8 cellular contexts compared by ENCODE assay signal in genomic region chr1:201740609-201741231, GRCh38.
DNase-seq lines count a peak whose midpoint lies in the region; ATAC-seq and TF ChIP-seq lines count a peak whose summit lies in the region.

No MANE protein-coding gene starts in this region.

- POLR2A ChIA-PET in CD8-positive, alpha-beta memory T cell (lab: Charles Lee) = interaction anchor here (0.6 kb wide), 1 partner anchor 10 kb away, joined by 5 read pairs; no protein-coding TSS in a partner anchor
- POLR2A ChIA-PET in RWPE1 (lab: Yijun Ruan, JAX; ENCODE audit: low non-redundant PET) = no interaction called here

- peak overlapping the region; percentile 88 to 94 (median 92) for H3K4me3 Mint-ChIP-seq in CD8-positive, alpha-beta memory T cell

- no peaks in the 10 kb centered on the region for H3K36me3 ChIP-seq in CD8-positive, alpha-beta memory T cell (ENCODE audit: insufficient read depth, low read length)

- peaks cover 0 to 5% (median 0%) of the 10 kb centered on the region in 3 donors for H3K36me3 Mint-ChIP-seq in CD8-positive, alpha-beta memory T cell

- peaks cover 9% of the 10 kb centered on the region for H3K4me1 ChIP-seq in CD8-positive, alpha-beta memory T cell (ENCODE audit: insufficient read depth, low read length)

- peak overlapping the region; percentile 47 for H3K4me3 ChIP-seq in CD8-positive, alpha-beta memory T cell (ENCODE audit: low read length)
- H3K4me3 ChIP-seq in fibroblast of mammary gland (ENCODE audit: control insufficient read depth, low read depth, low read length) = peak overlapping the region; percentile 45

- H3K9me3 Mint-ChIP-seq in CD8-positive, alpha-beta memory T cell = no peaks in the 10 kb centered on the region

- DNase-seq in CD8-positive, alpha-beta memory T cell = peak in 1 of 5 donors; percentile 3
- DNase-seq in RWPE1 (ENCODE audit: low spot score) (no peak), fibroblast of mammary gland (ENCODE audit: low read depth) (no peak), omental fat pad (ENCODE audit: low spot score) (no peak), HuH-7.5 (ENCODE audit: low spot score) (no peak)

- H3K4me1 Mint-ChIP-seq in CD8-positive, alpha-beta memory T cell = peaks cover 21 to 36% (median 24%) of the 10 kb centered on the region in 3 donors

- TF ChIP-seq CTCF in RWPE1 (conservative IDR thresholded peaks at IDR 0.05; ENCODE audit: low read depth) = no peak
- no peak for TF ChIP-seq CTCF in fibroblast of mammary gland (conservative IDR thresholded peaks at IDR 0.05; ENCODE audit: control insufficient read depth, insufficient read depth, low read depth, low read length)
- TF ChIP-seq CTCF in omental fat pad (IDR thresholded peaks at IDR 0.05) = no peak

- no peaks in the 10 kb centered on the region for H3K9me3 ChIP-seq in CD8-positive, alpha-beta memory T cell (ENCODE audit: low read length)

- CTCF ChIA-PET in CD8-positive, alpha-beta memory T cell (lab: Charles Lee) = interaction anchor here (1.7 kb wide), 1 partner anchor 12 kb away, joined by 4 read pairs; no protein-coding TSS in a partner anchor
- CTCF ChIA-PET in RWPE1 (lab: Yijun Ruan, JAX) = interaction anchor here (0.5 to 1.9 kb wide), 8 partner anchors 18 to 1224 kb away, joined by 3 to 12 read pairs (median 5); no protein-coding TSS in a partner anchor

- H3K27me3 Mint-ChIP-seq in CD8-positive, alpha-beta memory T cell = peaks cover 22 to 37% of the 10 kb centered on the region in 2 donors

- ATAC-seq in omental fat pad (ENCODE audit: low FRiP score) (peak; percentile 37), HG03565 (IDR thresholded peaks at IDR 0.05; ENCODE audit: unreplicated experiment) (no peak), GM19023 (IDR thresholded peaks at IDR 0.05; ENCODE audit: unreplicated experiment) (no peak), GM21423 (IDR thresholded peaks at IDR 0.05; ENCODE audit: unreplicated experiment) (no peak)

- H3K27me3 ChIP-seq in CD8-positive, alpha-beta memory T cell (ENCODE audit: insufficient read depth, low read length, poor library complexity, severe bottlenecking) = peaks cover 10% of the 10 kb centered on the region

- H3K27ac ChIP-seq in CD8-positive, alpha-beta memory T cell (ENCODE audit: low read depth, low read length) = no peak overlapping the region
- peak overlapping the region; percentile 76 for H3K27ac ChIP-seq in RWPE1

- peak overlapping the region in 6 of 8 donors; percentile 40 to 68 (median 56) for H3K27ac Mint-ChIP-seq in CD8-positive, alpha-beta memory T cell
